19 cellular contexts compared by ENCODE assay signal in the genomic region with DNA sequence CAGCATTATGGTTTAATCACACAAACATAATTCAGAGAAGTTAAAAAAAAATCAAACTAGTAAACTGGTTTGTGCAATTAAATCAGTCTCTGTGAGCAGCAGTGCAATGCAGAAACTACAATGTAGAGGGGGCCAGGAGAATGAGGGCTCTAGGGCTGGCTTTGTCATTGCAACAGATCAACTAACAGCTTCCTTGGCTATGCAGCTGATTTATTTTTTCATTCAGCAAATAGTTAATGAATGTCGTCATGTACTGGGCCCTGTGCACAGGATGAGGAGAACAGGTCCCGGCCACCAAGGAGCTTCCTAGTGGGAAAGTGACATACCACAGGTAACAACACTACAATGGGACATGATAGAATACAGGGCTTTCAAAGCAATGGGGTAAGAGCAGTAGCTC.
DNase-seq lines count a peak whose midpoint lies in the region; ATAC-seq, FAIRE-seq and TF ChIP-seq lines count a peak whose summit lies in the region.
"Had no signal": no experiment of that assay in that cellular context is flagged by ENCODE, and none has a peak within 500 bp of the region (broad histone marks: within the 10 kb centered on the region; RNA-seq: fewer than 3 reads in every experiment).

No MANE protein-coding gene starts in this region.

- H3K36me3 Mint-ChIP-seq in astrocyte (ENCODE audit: low read depth, unreplicated experiment), result peaks cover 42% of the 10 kb centered on the region
- H3K36me3 Mint-ChIP-seq in CD8-positive, alpha-beta T cell, result no peaks in the 10 kb centered on the region
- H3K36me3 Mint-ChIP-seq: CD4-positive, CD25-positive, alpha-beta regulatory T cell had no signal

- no peak for FAIRE-seq in astrocyte (lab: Jason Lieb, UNC)
- FAIRE-seq: RCC 7860 had no signal

- no peaks in the 10 kb centered on the region for H3K4me1 ChIP-seq in astrocyte (ENCODE audit: insufficient read depth, low read length)
- H3K4me1 ChIP-seq in left lung, result no peaks in the 10 kb centered on the region
- H3K4me1 ChIP-seq in skeletal muscle tissue (ENCODE audit: control insufficient read depth in 3 of 3, insufficient read depth in 3 of 3, low read length in 3 of 3), result peaks cover 29 to 34% (median 31%) of the 10 kb centered on the region in 3 donors
- H3K4me1 ChIP-seq in CD8-positive, alpha-beta T cell (ENCODE audit: insufficient read depth, low read length), result no peaks in the 10 kb centered on the region

- POLR2A ChIA-PET in CD8-positive, alpha-beta T cell (lab: Charles Lee), result no interaction called here

- H3K79me2 ChIP-seq in astrocyte (ENCODE audit: insufficient read depth, low read length), result no peaks in the 10 kb centered on the region

- intact Hi-C loops in left lung (cut with DNase I), result no loop called here
- intact Hi-C loops in CD8-positive, alpha-beta T cell (cut with DNase I, micrococcal nuclease), result no loop called here

- H3K9me3 ChIP-seq in astrocyte (ENCODE audit: insufficient read depth, low read depth, low read length) (no peaks in the 10 kb centered on the region), left lung (no peaks in the 10 kb centered on the region), skeletal muscle tissue (ENCODE audit: control insufficient read depth in 3 of 3, low read length in 3 of 3) (no peaks in the 10 kb centered on the region)
- no peaks in the 10 kb centered on the region for H3K9me3 ChIP-seq in CD8-positive, alpha-beta T cell (ENCODE audit: low read length)

- CTCF ChIA-PET in CD8-positive, alpha-beta T cell (lab: Charles Lee), result interaction anchor here (1.1 kb wide), 1 partner anchor 15 kb away, joined by 4 read pairs; no protein-coding TSS in a partner anchor

- H3K4me3 ChIP-seq in astrocyte (ENCODE audit: insufficient read depth, low read depth, low read length), result no peak overlapping the region
- H3K4me3 ChIP-seq in left lung, result no peak overlapping the region
- H3K4me3 ChIP-seq in skeletal muscle tissue (ENCODE audit: low read length in 3 of 3), result peak overlapping the region in 2 of 3 donors; percentile 1 to 41
- H3K4me3 ChIP-seq in CD8-positive, alpha-beta T cell (ENCODE audit: low read depth, low read length), result no peak overlapping the region

- H3K36me3 ChIP-seq in astrocyte (ENCODE audit: insufficient read depth, low read length) (peaks cover 7% of the 10 kb centered on the region), left lung (no peaks in the 10 kb centered on the region), skeletal muscle tissue (ENCODE audit: control insufficient read depth in 3 of 3, insufficient read depth in 3 of 3, low read length in 3 of 3) (peaks cover 0 to 8% (median 0%) of the 10 kb centered on the region in 3 donors)
- H3K36me3 ChIP-seq in CD8-positive, alpha-beta T cell (ENCODE audit: insufficient read depth, low read length), result no peaks in the 10 kb centered on the region

- no peak for TF ChIP-seq CTCF in astrocyte (IDR thresholded peaks at IDR 0.05; ENCODE audit: insufficient read depth, low read depth, low read length)
- TF ChIP-seq CTCF in left lung (IDR thresholded peaks at IDR 0.05), result no peak
- TF ChIP-seq CTCF in CD8-positive, alpha-beta T cell (IDR thresholded peaks at IDR 0.05), result no peak

- H3K9ac ChIP-seq in astrocyte (ENCODE audit: low read length) (no peak overlapping the region), skeletal muscle tissue (ENCODE audit: low read depth in 1 of 3, low read length in 3 of 3) (no peak overlapping the region)

- H3K27ac ChIP-seq in astrocyte (ENCODE audit: low read depth, low read length) (no peak overlapping the region), left lung (no peak overlapping the region), skeletal muscle tissue (ENCODE audit: low read depth, low read length) (no peak overlapping the region)
- no peak overlapping the region for H3K27ac ChIP-seq in CD8-positive, alpha-beta T cell (ENCODE audit: low read depth, low read length)

- H2AFZ ChIP-seq in astrocyte (ENCODE audit: low read depth, low read length), result no peak overlapping the region

- H3K27me3 ChIP-seq in astrocyte (ENCODE audit: insufficient read depth, low read length) (no peaks in the 10 kb centered on the region), left lung (no peaks in the 10 kb centered on the region), skeletal muscle tissue (ENCODE audit: control insufficient read depth in 3 of 3, insufficient read depth in 3 of 3, low read length in 3 of 3) (no peaks in the 10 kb centered on the region)
- H3K27me3 ChIP-seq in CD8-positive, alpha-beta T cell (ENCODE audit: insufficient read depth, low read length), result no peaks in the 10 kb centered on the region

- peaks cover 18% of the 10 kb centered on the region for H4K20me1 ChIP-seq in astrocyte (ENCODE audit: insufficient read depth, low read length)

- DNase-seq in AG08396 (ENCODE audit: low spot score) (peak; percentile 50), astrocyte (ENCODE audit: low read depth) (no peak), left lung (no peak), DMS79 treated with DMSO at 0.1 percent for 48 hours (lab: John Stamatoyannopoulos, UW) (no peak), NCI-H524 treated with DMSO at 0.1 percent for 48 hours (lab: John Stamatoyannopoulos, UW) (no peak)
- DNase-seq in CD8-positive, alpha-beta T cell, result no peak
- DNase-seq: Calu3; CD4-positive, CD25-positive, alpha-beta regulatory T cell; DMS53; GOT3; KBM-7; NCI-H1436 treated with DMSO at 0.1 percent for 48 hours; NCI-H2029 treated with DMSO at 0.1 percent for 48 hours; SHP77 treated with DMSO at 0.1 percent for 48 hours had no signal

- H3K27ac Mint-ChIP-seq in astrocyte (ENCODE audit: unreplicated experiment), result peak overlapping the region; percentile 26
- H3K27ac Mint-ChIP-seq in CD8-positive, alpha-beta T cell, result no peak overlapping the region
- H3K27ac Mint-ChIP-seq: B cell; CD4-positive, CD25-positive, alpha-beta regulatory T cell had no signal

- H3K27me3 Mint-ChIP-seq in astrocyte (ENCODE audit: low read depth, unreplicated experiment), result no peaks in the 10 kb centered on the region
- H3K27me3 Mint-ChIP-seq in CD8-positive, alpha-beta T cell (ENCODE audit: low read depth), result peaks cover 23% of the 10 kb centered on the region

- ATAC-seq in left lung (peak; percentile 31), GM21619 (IDR thresholded peaks at IDR 0.05; ENCODE audit: unreplicated experiment) (no peak)
- no peak for ATAC-seq in CD8-positive, alpha-beta T cell
- ATAC-seq: SK-N-SH treated with all-trans-retinoic acid at 6 μM for 48 hours had no signal

- peaks cover 6% of the 10 kb centered on the region for H3K4me1 Mint-ChIP-seq in astrocyte (ENCODE audit: low read depth, unreplicated experiment)
- H3K4me1 Mint-ChIP-seq in CD8-positive, alpha-beta T cell (ENCODE audit: low read depth), result no peaks in the 10 kb centered on the region
- H3K4me1 Mint-ChIP-seq: B cell; CD4-positive, CD25-positive, alpha-beta regulatory T cell had no signal

- H3K4me2 ChIP-seq in astrocyte (ENCODE audit: low read length), result no peak overlapping the region

- H3K9me3 Mint-ChIP-seq in astrocyte (ENCODE audit: unreplicated experiment), result no peaks in the 10 kb centered on the region
- H3K9me3 Mint-ChIP-seq in CD8-positive, alpha-beta T cell, result no peaks in the 10 kb centered on the region
- H3K9me3 Mint-ChIP-seq: CD4-positive, CD25-positive, alpha-beta regulatory T cell had no signal

- no peak overlapping the region for H3K4me3 Mint-ChIP-seq in astrocyte (ENCODE audit: unreplicated experiment)
- H3K4me3 Mint-ChIP-seq in CD8-positive, alpha-beta T cell, result no peak overlapping the region
- H3K4me3 Mint-ChIP-seq: B cell; CD4-positive, CD25-positive, alpha-beta regulatory T cell had no signal

Comparison
In these comparisons a context has a peak if more than half of its experiments do, and no peak if none do; other contexts are left out.
1. H3K4me3 ChIP-seq: peak in skeletal muscle tissue (2 of 3); none in astrocyte (single experiment), left lung (0 of 2) and CD8-positive, alpha-beta T cell (single experiment).